Comparison of ENCODE assay signal across 25 cellular contexts in the genomic region with DNA sequence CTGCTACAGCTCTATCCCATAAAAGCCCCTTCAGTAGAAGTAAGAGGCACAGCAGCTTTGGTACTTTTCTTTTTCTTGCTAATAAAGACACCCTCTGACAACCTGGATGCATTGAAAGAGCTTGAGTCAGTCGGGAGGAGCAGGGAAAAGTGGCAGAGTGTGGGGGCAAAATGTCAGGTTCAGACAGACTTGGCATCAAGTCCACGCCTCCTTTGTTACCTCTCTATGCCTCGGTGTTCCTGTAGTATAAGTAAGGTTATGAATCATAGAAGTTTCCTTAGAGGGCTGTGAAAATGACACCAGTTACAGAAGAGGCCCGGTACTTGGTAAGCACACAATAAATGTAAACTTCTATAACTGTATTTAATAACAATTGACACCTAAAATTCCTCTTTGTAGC.
"Had no signal": no experiment of that assay in that cellular context is flagged by ENCODE, and none has a peak within 500 bp of the region (broad histone marks: within the 10 kb centered on the region; RNA-seq: fewer than 3 reads in every experiment).

No MANE protein-coding gene starts in this region.

- H3K27ac ChIP-seq: colonic mucosa, esophagus squamous epithelium, heart left ventricle, left lung, neutrophil, pancreas, right lobe of liver, stomach, thyroid gland, vagina had no signal

- H3K4me1 ChIP-seq: colonic mucosa, esophagus squamous epithelium, heart left ventricle, left lung, pancreas, right lobe of liver, stomach, thyroid gland, vagina had no signal

- H3K9me3 ChIP-seq: colonic mucosa, esophagus squamous epithelium, heart left ventricle, left lung, mucosa of descending colon, neutrophil, pancreas, right lobe of liver, thyroid gland, vagina had no signal

- ATAC-seq: heart left ventricle; left cardiac atrium; left lung; mucosa of descending colon; natural killer cell treated with Interleukin-12 subunit alpha and Interleukin-12 subunit beta and Interleukin-15 and Interleukin-18, amount 100 ng/mL, for 72 hours; pancreas; right lobe of liver had no signal

- H3K36me3 ChIP-seq: colonic mucosa, esophagus squamous epithelium, heart left ventricle, left lung, neutrophil, pancreas, right lobe of liver, stomach, thyroid gland, vagina had no signal

- H3K27me3 ChIP-seq: colonic mucosa, esophagus squamous epithelium, heart left ventricle, left lung, neutrophil, pancreas, right lobe of liver, stomach, thyroid gland, vagina had no signal

- DNase-seq: colonic mucosa; effector CD8-positive, alpha-beta T cell; endodermal cell; erythroblast; esophagus squamous epithelium; heart left ventricle; hippocampal formation; left cardiac atrium; left lung; mesenchymal stem cell; mucosa of descending colon; naive B cell; pancreas; right lobe of liver; small intestine; stimulated activated CD4-positive, alpha-beta T cell treated with anti-CD3 and anti-CD28 coated beads, Interleukin-15, amount 100 ng/mL, for 24 hours; stimulated activated CD4-positive, alpha-beta T cell treated with anti-CD3 and anti-CD28 coated beads, Interleukin-2, amount 100 ng/mL, for 48 hours; stimulated activated naive CD4-positive, alpha-beta T cell treated with Interleukin-2 at 50 U/mL for 16 hours; stomach; thyroid gland; trophoblast cell had no signal

- H3K4me3 ChIP-seq: colonic mucosa, esophagus squamous epithelium, heart left ventricle, left lung, lung, mucosa of descending colon, pancreas, right lobe of liver, stomach, thyroid gland, vagina had no signal
